1 cellular context compared by ENCODE assay signal in the genomic region with DNA sequence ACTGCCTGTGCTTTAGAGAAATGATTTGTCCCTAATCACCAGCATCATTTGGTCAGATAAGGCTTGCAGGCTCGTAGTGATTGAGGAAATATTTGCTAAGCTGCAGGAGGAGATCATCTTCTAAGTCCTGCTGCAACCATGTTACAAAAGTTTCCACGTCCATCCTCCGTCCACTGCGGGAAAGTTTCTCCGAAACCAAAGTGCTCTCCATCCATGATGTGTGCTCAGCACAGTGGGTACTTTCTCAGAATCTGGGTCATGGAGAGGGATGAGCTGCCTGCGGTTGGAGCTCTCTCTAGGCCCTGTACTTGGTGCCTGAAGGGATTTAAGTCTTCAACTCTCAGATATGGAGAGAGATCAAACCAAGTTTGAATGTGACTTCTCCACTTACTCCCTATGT.
TF ChIP-seq lines count a peak whose summit lies in the region.

No MANE protein-coding gene starts in this region.

TF ChIP-seq in H1, 55 proteins besides CTCF, POLR2A, EP300 and RAD21:
- no peak for TF ChIP-seq MAFK (IDR thresholded peaks at IDR 0.05; ENCODE audit: low read depth, low read length)
TF ChIP-seq in H1: peak in this region for 0.
